ENCODE assay signal across 15 cellular contexts in genomic region chr12:69440016-69440415, GRCh38.
"Had no signal": no experiment of that assay in that cellular context is flagged by ENCODE, and none has a peak within 500 bp of the region (broad histone marks: within the 10 kb centered on the region; RNA-seq: fewer than 3 reads in every experiment).

No MANE protein-coding gene starts in this region.

- DNase-seq: activated CD4-positive, alpha-beta memory T cell treated with anti-CD3 and anti-CD28 coated beads for 36 hours; activated effector memory CD4-positive, alpha-beta T cell treated with Interleukin-2 at 50 U/mL for 16 hours; activated naive CD4-positive, alpha-beta T cell treated with anti-CD3 and anti-CD28 coated beads, Interleukin-2, amount 50 U/mL, for 16 hours; activated T-cell treated with anti-CD3 and anti-CD28 coated beads, Interleukin-2, amount 50 U/mL, for 24 hours; central memory CD4-positive, alpha-beta T cell; colonic mucosa; left cardiac atrium; midbrain; ovary; stimulated activated CD4-positive, alpha-beta T cell treated with anti-CD3 and anti-CD28 coated beads, Interleukin-1b, Interleukin-23, amount 100 ng/mL, for 48 hours; stomach; T-helper 9 cell; testis had no signal

- H3K27ac ChIP-seq: colonic mucosa, foreskin keratinocyte, ovary, testis had no signal

- H3K36me3 ChIP-seq: colonic mucosa, ovary, stomach had no signal

- H3K4me1 ChIP-seq: colonic mucosa, foreskin keratinocyte, testis had no signal

- H3K9me3 ChIP-seq: colonic mucosa, ovary, stomach, testis had no signal

- H3K4me3 ChIP-seq: colonic mucosa, lung, ovary, stomach, testis had no signal

- H3K27me3 ChIP-seq: colonic mucosa, foreskin keratinocyte, ovary, stomach, testis had no signal

- ATAC-seq: foreskin keratinocyte, left cardiac atrium had no signal
